In genomic region chr2:169574539-169574938, GRCh38 we compare ENCODE assay signal across 7 cellular contexts. TPM values are rescaled to one million over a fixed set of nuclear protein-coding genes. Genes with fewer than 3 reads are reported as not detected.
A peak's percentile ranks its signal among the peaks of the same experiment; 100 is the strongest.
DNase-seq lines count a peak whose midpoint lies in the region; ATAC-seq, FAIRE-seq and TF ChIP-seq lines count a peak whose summit lies in the region.
"Not testable (repeated sequence)": the region's sequence is repeated elsewhere in the genome, so short reads cannot be mapped to it uniquely, and the experiment has no call there.

No MANE protein-coding gene starts in this region.

- TF ChIP-seq RAD21 in K562 (CRISPR knock-in tag; conservative IDR thresholded peaks at IDR 0.05 in 1 of 2, IDR thresholded peaks at IDR 0.05 in 1 of 2) = not testable (repeated sequence)

- H3K27ac Mint-ChIP-seq in HFFc6; activated CD4-positive, alpha-beta T cell treated with anti-CD3 and anti-CD28 coated beads for 36 hours; activated T-cell treated with anti-CD3 and anti-CD28 coated beads, Interleukin-2, amount 50 U/mL, for 72 hours; nephron; stimulated activated naive CD8-positive, alpha-beta T cell treated with anti-CD3 and anti-CD28 coated beads, Interleukin-15, Interleukin-2, amounts not matched to agents 100 ng/mL and 50 ng/mL, for 24 hours: not testable (repeated sequence)

- H3K27ac ChIP-seq in K562 (ENCODE audit: extremely low read depth, low read depth, low read length); left lung: not testable (repeated sequence)

- ATAC-seq in activated CD4-positive, alpha-beta T cell treated with anti-CD3 and anti-CD28 coated beads for 36 hours; activated T-cell treated with anti-CD3 and anti-CD28 coated beads, Interleukin-2, amount 50 U/mL, for 72 hours (replicated peaks in 1 of 2); K562: not testable (repeated sequence)
- peak; percentile 12 for ATAC-seq in left lung

- H3K4me1 ChIP-seq in K562 (replicated peaks in 1 of 2; ENCODE audit: control insufficient read depth in 2 of 2, insufficient read depth in 2 of 2, low read length in 2 of 2) (peaks cover 4 to 18% of the 10 kb centered on the region in 2 experiments; a peak in 4 of 5 replicates), left lung (peaks cover 0 to 31% of the 10 kb centered on the region in 2 donors)

- peaks cover 13% of the 10 kb centered on the region for H3K36me3 ChIP-seq in K562 (ENCODE audit: control insufficient read depth, insufficient read depth, low read length)
- not testable (repeated sequence) for H3K36me3 ChIP-seq in left lung

- not testable (repeated sequence) for BruUV-seq in K562 (replicated peaks; lab: Mats Ljungman, UMichigan)

- TF ChIP-seq CTCF in HFFc6 (IDR thresholded peaks at IDR 0.05); K562 (IDR thresholded peaks at IDR 0.05 in 2 of 3, conservative IDR thresholded peaks at IDR 0.05 in 1 of 3; ENCODE audit: insufficient read depth in 2 of 3, low read depth in 1 of 3, low read length in 3 of 3); left lung (IDR thresholded peaks at IDR 0.05); nephron (IDR thresholded peaks at IDR 0.05; ENCODE audit: unreplicated experiment in 3 of 3): not testable (repeated sequence)

- TF ChIP-seq POLR2A in K562 (conservative IDR thresholded peaks at IDR 0.05) = not testable (repeated sequence)

- WGBS in K562 (ENCODE audit: insufficient coverage, low coverage, missing lambda C conversion rate) = 33% methylated on average over 4 of the region's 5 CpGs

- H3K4me1 Mint-ChIP-seq in HFFc6 (ENCODE audit: low read depth) (peaks cover 30% of the 10 kb centered on the region), nephron (peaks cover 26% of the 10 kb centered on the region)
- H3K4me1 Mint-ChIP-seq in activated CD4-positive, alpha-beta T cell treated with anti-CD3 and anti-CD28 coated beads for 36 hours = peaks cover 20% of the 10 kb centered on the region
- H3K4me1 Mint-ChIP-seq in activated T-cell treated with anti-CD3 and anti-CD28 coated beads, Interleukin-2, amount 50 U/mL, for 72 hours (ENCODE audit: low read depth) = peaks cover 24% of the 10 kb centered on the region
- peaks cover 23% of the 10 kb centered on the region for H3K4me1 Mint-ChIP-seq in stimulated activated naive CD8-positive, alpha-beta T cell treated with anti-CD3 and anti-CD28 coated beads, Interleukin-15, Interleukin-2, amounts not matched to agents 100 ng/mL and 50 ng/mL, for 24 hours (ENCODE audit: low read depth)

- CTCF ChIA-PET in activated CD4-positive, alpha-beta T cell treated with anti-CD3 and anti-CD28 coated beads for 36 hours (lab: Charles Lee); K562 (lab: Yijun Ruan, JAX; ENCODE audit: low intra/inter-chr PET ratio): not testable (repeated sequence)

- H3K9me3 ChIP-seq in K562 (replicated peaks; ENCODE audit: control insufficient read depth, insufficient read depth, low read depth, low read length); left lung: not testable (repeated sequence)

- H3K79me2 ChIP-seq in K562 (ENCODE audit: control insufficient read depth, insufficient read depth, low read length) = peaks cover 41% of the 10 kb centered on the region

- H2AFZ ChIP-seq in K562 (ENCODE audit: low read depth, low read length) = not testable (repeated sequence)

- H3K9ac ChIP-seq in K562 (ENCODE audit: insufficient read depth in 1 of 2, low read depth in 2 of 2, low read length in 2 of 2) = not testable (repeated sequence)

- not testable (repeated sequence) for H3K4me3 ChIP-seq in K562, left lung

- POLR2A ChIA-PET in activated CD4-positive, alpha-beta T cell treated with anti-CD3 and anti-CD28 coated beads for 36 hours (lab: Charles Lee) = not testable (repeated sequence)
- POLR2A ChIA-PET in K562 (lab: Yijun Ruan, JAX) = interaction anchor here (3.4 kb wide), 1 partner anchor 13 kb away, joined by 17 read pairs; no protein-coding TSS in a partner anchor

- H3K27me3 Mint-ChIP-seq in HFFc6 (ENCODE audit: insufficient read depth); activated CD4-positive, alpha-beta T cell treated with anti-CD3 and anti-CD28 coated beads for 36 hours; activated T-cell treated with anti-CD3 and anti-CD28 coated beads, Interleukin-2, amount 50 U/mL, for 72 hours (ENCODE audit: low read depth); nephron (ENCODE audit: low read depth); stimulated activated naive CD8-positive, alpha-beta T cell treated with anti-CD3 and anti-CD28 coated beads, Interleukin-15, Interleukin-2, amounts not matched to agents 100 ng/mL and 50 ng/mL, for 24 hours: not testable (repeated sequence)

- not testable (repeated sequence) for H3K27me3 ChIP-seq in K562 (ENCODE audit: control insufficient read depth in 2 of 2, insufficient read depth in 2 of 2, low read length in 2 of 2); left lung

- not testable (repeated sequence) for H3K9me1 ChIP-seq in K562 (ENCODE audit: control insufficient read depth, insufficient read depth, low read length)

- not testable (repeated sequence) for H3K4me2 ChIP-seq in K562 (ENCODE audit: insufficient read depth, low read length)

- H3K4me3 Mint-ChIP-seq in HFFc6 = peak overlapping the region; percentile 46; the same call in 1 of the 2 replicates
- H3K4me3 Mint-ChIP-seq in activated CD4-positive, alpha-beta T cell treated with anti-CD3 and anti-CD28 coated beads for 36 hours = peak overlapping the region; percentile 40
- peak overlapping the region; percentile 34 to 64 for H3K4me3 Mint-ChIP-seq in activated T-cell treated with anti-CD3 and anti-CD28 coated beads, Interleukin-2, amount 50 U/mL, for 72 hours
- peak overlapping the region; percentile 54 to 64 (median 63) for H3K4me3 Mint-ChIP-seq in nephron
- peak overlapping the region; percentile 30 for H3K4me3 Mint-ChIP-seq in stimulated activated naive CD8-positive, alpha-beta T cell treated with anti-CD3 and anti-CD28 coated beads, Interleukin-15, Interleukin-2, amounts not matched to agents 100 ng/mL and 50 ng/mL, for 24 hours

- not testable (repeated sequence) for H3K9me3 Mint-ChIP-seq in HFFc6; activated CD4-positive, alpha-beta T cell treated with anti-CD3 and anti-CD28 coated beads for 36 hours (ENCODE audit: low read depth); activated T-cell treated with anti-CD3 and anti-CD28 coated beads, Interleukin-2, amount 50 U/mL, for 72 hours; nephron; stimulated activated naive CD8-positive, alpha-beta T cell treated with anti-CD3 and anti-CD28 coated beads, Interleukin-15, Interleukin-2, amounts not matched to agents 100 ng/mL and 50 ng/mL, for 24 hours

- H4K20me1 ChIP-seq in K562 (replicated peaks; ENCODE audit: control insufficient read depth, insufficient read depth, low read length) = not testable (repeated sequence)

- in situ Hi-C loops in K562 (cut with MboI) = not testable (repeated sequence)

- H3K36me3 Mint-ChIP-seq in HFFc6 (ENCODE audit: low read depth); activated T-cell treated with anti-CD3 and anti-CD28 coated beads, Interleukin-2, amount 50 U/mL, for 72 hours (ENCODE audit: insufficient read depth in 2 of 2); nephron (ENCODE audit: low read depth): not testable (repeated sequence)
- H3K36me3 Mint-ChIP-seq in activated CD4-positive, alpha-beta T cell treated with anti-CD3 and anti-CD28 coated beads for 36 hours (ENCODE audit: low read depth) = peaks cover 10% of the 10 kb centered on the region
- peaks cover 15% of the 10 kb centered on the region for H3K36me3 Mint-ChIP-seq in stimulated activated naive CD8-positive, alpha-beta T cell treated with anti-CD3 and anti-CD28 coated beads, Interleukin-15, Interleukin-2, amounts not matched to agents 100 ng/mL and 50 ng/mL, for 24 hours (ENCODE audit: low read depth)

- not testable (repeated sequence) for FAIRE-seq in K562 (lab: Jason Lieb, UNC)

- TF ChIP-seq EP300 in K562 (IDR thresholded peaks at IDR 0.05; ENCODE audit: low read length) = not testable (repeated sequence)

- not testable (repeated sequence) for DNase-seq in HFFc6; activated CD4-positive, alpha-beta T cell treated with anti-CD3 and anti-CD28 coated beads for 36 hours; activated T-cell treated with anti-CD3 and anti-CD28 coated beads, Interleukin-2, amount 50 U/mL, for 72 hours; K562 (ENCODE audit: extremely low read depth in 1 of 4, low spot score in 3 of 4); left lung

- intact Hi-C loops in activated CD4-positive, alpha-beta T cell treated with anti-CD3 and anti-CD28 coated beads for 36 hours (cut with DNase I, micrococcal nuclease) = loop anchor here in 1 of 2 experiments (5.0 kb wide), 1 partner anchor 248 kb away; the partner anchor contains the start of gene METTL5
- intact Hi-C loops in K562 (cut with micrococcal nuclease) = loop anchor here (5.0 to 10.0 kb wide), 2 partner anchors 98 to 350 kb away; no protein-coding TSS in a partner anchor
- intact Hi-C loops in left lung (cut with DNase I) = not testable (repeated sequence)

RNA-seq across cellular contexts. Expression of gene FASTKD1, which starts 0.9 kb away (rescaled TPM):
- total RNA-seq in HFFc6 (2021; fragmentation: NEBNext Ultra II Directional; extraction: Animal tissue kit (Norgen Biotek cat#: 25700)) = 10 to 100 TPM; 15.3 to 20.4 (median 17.2) TPM
- 10 to 100 TPM; 29.8 to 39.7 TPM for total RNA-seq in activated CD4-positive, alpha-beta T cell treated with anti-CD3 and anti-CD28 coated beads for 36 hours
- total RNA-seq in activated T-cell treated with anti-CD3 and anti-CD28 coated beads, Interleukin-2, amount 50 U/mL, for 72 hours = 10 to 100 TPM; 40.4 to 46.3 TPM
- 126 and 375 TPM in 2 replicates for total RNA-seq in K562 (2011; cell fraction: chromatin; rRNA removed; ENCODE audit: low replicate concordance)
- 63.7 and 91.6 TPM in 2 replicates for total RNA-seq in K562 (2011; cell fraction: nucleolus; rRNA removed)
- total RNA-seq in K562 (2011; cell fraction: nucleoplasm; rRNA removed) = 176 and 221 TPM in 2 replicates
- total RNA-seq in K562 (2014; rRNA removed) (54.2 and 63.5 TPM in 2 replicates), K562 (2014; rRNA removed; fragmentation: Illumina TruSeq; extraction: Trizol) (134 and 152 TPM in 2 replicates), K562 (2015; rRNA removed; fragmentation: Illumina TruSeq; extraction: Trizol) (111 and 119 TPM in 2 replicates), K562 (2021) (90.0 and 114 TPM in 2 replicates), left lung (10 to 100 TPM; 29.3 to 33.3 TPM)
- polyA plus RNA-seq in K562 (2011; rRNA removed) (93.3 and 125 TPM in 2 replicates), K562 (2014; fragmentation: Illumina TruSeq; extraction: Trizol) (83.6 and 89.9 TPM in 2 replicates), K562 (2014; fragmentation: Nextera tagmentation; extraction: Ambion mirVana) (100 to 1,000 TPM; 121 to 132 TPM), K562 (2014; rRNA removed) (117 and 129 TPM in 2 replicates)
- polyA plus RNA-seq in K562 (2011; cell fraction: cytosol; rRNA removed) = 12.6 and 32.4 TPM in 2 replicates
- 70.2 and 104 TPM in 2 replicates for polyA plus RNA-seq in K562 (2011; cell fraction: nucleus; rRNA removed)
- polyA plus RNA-seq in K562 (2012) = 72.3 and 82.3 TPM in 2 replicates
- 92.1 and 99.5 TPM in 2 replicates for polyA minus RNA-seq in K562 (2011; rRNA and poly(A)+ RNA removed)
- polyA minus RNA-seq in K562 (2011; cell fraction: cytosol; rRNA and poly(A)+ RNA removed) = 26.0 and 34.5 TPM in 2 replicates
- 66.9 and 106 TPM in 2 replicates for polyA minus RNA-seq in K562 (2011; cell fraction: nucleus; rRNA and poly(A)+ RNA removed)

RNA-seq across cellular contexts. Expression of gene PPIG, which starts 9.6 kb away (rescaled TPM):
- 10 to 100 TPM; 36.5 to 40.3 (median 38.3) TPM for total RNA-seq in HFFc6 (2021; fragmentation: NEBNext Ultra II Directional; extraction: Animal tissue kit (Norgen Biotek cat#: 25700))
- 10 to 100 TPM; 57.6 to 58.6 TPM for total RNA-seq in activated CD4-positive, alpha-beta T cell treated with anti-CD3 and anti-CD28 coated beads for 36 hours
- total RNA-seq in activated T-cell treated with anti-CD3 and anti-CD28 coated beads, Interleukin-2, amount 50 U/mL, for 72 hours = 10 to 100 TPM; 67.4 to 80.0 TPM
- 39.3 and 132 TPM in 2 replicates for total RNA-seq in K562 (2011; cell fraction: chromatin; rRNA removed; ENCODE audit: low replicate concordance)
- 23.7 and 28.8 TPM in 2 replicates for total RNA-seq in K562 (2011; cell fraction: nucleolus; rRNA removed)
- total RNA-seq in K562 (2011; cell fraction: nucleoplasm; rRNA removed) = 43.7 and 59.3 TPM in 2 replicates
- total RNA-seq in K562 (2014; rRNA removed) = 47.7 and 52.5 TPM in 2 replicates
- total RNA-seq in K562 (2014; rRNA removed; fragmentation: Illumina TruSeq; extraction: Trizol) = 124 and 153 TPM in 2 replicates
- 122 and 127 TPM in 2 replicates for total RNA-seq in K562 (2015; rRNA removed; fragmentation: Illumina TruSeq; extraction: Trizol)
- 63.7 and 75.2 TPM in 2 replicates for total RNA-seq in K562 (2021)
- polyA plus RNA-seq in K562 (2011; rRNA removed) = 112 and 126 TPM in 2 replicates
- polyA plus RNA-seq in K562 (2011; cell fraction: cytosol; rRNA removed) = 8.9 and 23.6 TPM in 2 replicates
- 46.0 and 67.2 TPM in 2 replicates for polyA plus RNA-seq in K562 (2011; cell fraction: nucleus; rRNA removed)
- polyA plus RNA-seq in K562 (2012) = 45.7 and 81.8 TPM in 2 replicates
- 137 and 165 TPM in 2 replicates for polyA plus RNA-seq in K562 (2014; fragmentation: Illumina TruSeq; extraction: Trizol)
- 100 to 1,000 TPM in 1 of 2 experiments, 10 to 100 TPM in 1; 92.9 to 166 TPM for polyA plus RNA-seq in K562 (2014; fragmentation: Nextera tagmentation; extraction: Ambion mirVana)
- 86.6 and 91.0 TPM in 2 replicates for polyA plus RNA-seq in K562 (2014; rRNA removed)
- polyA minus RNA-seq in K562 (2011; rRNA and poly(A)+ RNA removed) = 90.9 and 115 TPM in 2 replicates
- polyA minus RNA-seq in K562 (2011; cell fraction: cytosol; rRNA and poly(A)+ RNA removed) = 24.3 and 24.4 TPM in 2 replicates
- 42.1 and 73.2 TPM in 2 replicates for polyA minus RNA-seq in K562 (2011; cell fraction: nucleus; rRNA and poly(A)+ RNA removed)
- total RNA-seq in left lung = 10 to 100 TPM; 40.8 to 45.4 TPM
